In genomic region chr11:65643971-65644370, GRCh38 we compare ENCODE assay signal across 12 cellular contexts. TPM values are rescaled to one million over a fixed set of nuclear protein-coding genes. Genes with fewer than 3 reads are reported as not detected.
DNase-seq lines count a peak whose midpoint lies in the region; ATAC-seq, FAIRE-seq and TF ChIP-seq lines count a peak whose summit lies in the region.
"Had no signal": no experiment of that assay in that cellular context is flagged by ENCODE, and none has a peak within 500 bp of the region (broad histone marks: within the 10 kb centered on the region; RNA-seq: fewer than 3 reads in every experiment).

No MANE protein-coding gene starts in this region.

- H3K27ac Mint-ChIP-seq in T-helper 2 cell treated with Interferon-gamma antibody and Interleukin-4, amounts not matched to agents 5 μg/mL and 100 μg/mL, for 36 hours = peak overlapping the region; percentile 72

- peaks cover 53% of the 10 kb centered on the region for H3K36me3 Mint-ChIP-seq in T-helper 2 cell treated with Interferon-gamma antibody and Interleukin-4, amounts not matched to agents 5 μg/mL and 100 μg/mL, for 36 hours (ENCODE audit: low read depth)

- no peaks in the 10 kb centered on the region for H3K9me3 Mint-ChIP-seq in T-helper 2 cell treated with Interferon-gamma antibody and Interleukin-4, amounts not matched to agents 5 μg/mL and 100 μg/mL, for 36 hours
- H3K9me3 Mint-ChIP-seq: activated naive CD4-positive, alpha-beta T cell treated with anti-CD3 and anti-CD28 coated beads, Interleukin-2, amount 50 U/mL, for 72 hours had no signal

- H3K9me3 ChIP-seq in A549 = no peaks in the 10 kb centered on the region
- H3K9me3 ChIP-seq: mucosa of descending colon had no signal

- no peak for TF ChIP-seq CTCF in A549 (IDR thresholded peaks at IDR 0.05)

- POLR2A ChIA-PET in A549 (lab: Yijun Ruan, JAX) = interaction anchor here (0.8 kb wide), 1 partner anchor 9 kb away, joined by 5 read pairs; no protein-coding TSS in a partner anchor

- no peak for FAIRE-seq in A549 (lab: Jason Lieb, UNC)
- FAIRE-seq: TTC549 had no signal

- H3K4me3 ChIP-seq in A549 = no peak overlapping the region
- H3K4me3 ChIP-seq: mucosa of descending colon had no signal

- peak in 1 of 2 experiments; percentile 41 for DNase-seq in A549 (ENCODE audit: low read depth in 1 of 2, low spot score in 1 of 2)
- DNase-seq in Caki2 (ENCODE audit: low read depth) = peak; percentile 63
- no peak for DNase-seq in T-helper 2 cell treated with Interferon-gamma antibody and Interleukin-4, amounts not matched to agents 5 μg/mL and 100 μg/mL, for 36 hours (ENCODE audit: low spot score)
- DNase-seq in erythroblast (lab: John Stamatoyannopoulos, UW) = peak; percentile 41 to 55
- no peak for DNase-seq in inferior parietal cortex (ENCODE audit: extremely low spot score)
- no peak for DNase-seq in posterior cingulate gyrus
- DNase-seq in DMS153 (lab: John Stamatoyannopoulos, UW) = no peak
- DNase-seq: head of caudate nucleus had no signal

- no peaks in the 10 kb centered on the region for H3K27me3 Mint-ChIP-seq in T-helper 2 cell treated with Interferon-gamma antibody and Interleukin-4, amounts not matched to agents 5 μg/mL and 100 μg/mL, for 36 hours (ENCODE audit: low read depth)

- TF ChIP-seq RAD21 in A549 (conservative IDR thresholded peaks at IDR 0.05 in 1 of 2, IDR thresholded peaks at IDR 0.05 in 1 of 2) = no peak

- TF ChIP-seq POLR2A in A549 (IDR thresholded peaks at IDR 0.05; ENCODE audit: low read length) (no peak), erythroblast (IDR thresholded peaks at IDR 0.05; ENCODE audit: low read length) (no peak)

- peaks cover 16% of the 10 kb centered on the region; the same call in 2 of the 3 replicates for H3K4me1 ChIP-seq in A549

- in situ Hi-C loops in Caki2 (cut with HindIII; ENCODE audit: low pct_unique_long_range_greater_than_20kb, low sequenced_read_pairs) = no loop called here

- peaks cover 27% of the 10 kb centered on the region for H3K4me1 Mint-ChIP-seq in T-helper 2 cell treated with Interferon-gamma antibody and Interleukin-4, amounts not matched to agents 5 μg/mL and 100 μg/mL, for 36 hours (ENCODE audit: low read depth)

- peak overlapping the region; percentile 32 for H3K4me3 Mint-ChIP-seq in T-helper 2 cell treated with Interferon-gamma antibody and Interleukin-4, amounts not matched to agents 5 μg/mL and 100 μg/mL, for 36 hours

- 56% methylated on average over 6 of the region's 6 CpGs for WGBS in A549 (ENCODE audit: missing lambda C conversion rate)

- intact Hi-C loops in posterior cingulate gyrus (cut with DNase I) = no loop called here

- no peak overlapping the region for H3K4me2 ChIP-seq in A549

- ATAC-seq in A549 = peak; percentile 3 to 7; a peak in 2 of 6 replicates
- no peak for ATAC-seq in GM19395 (IDR thresholded peaks at IDR 0.05; ENCODE audit: unreplicated experiment)
- ATAC-seq: mucosa of descending colon had no signal

- H3K27ac ChIP-seq in A549 = peak overlapping the region in 1 of 2 experiments; percentile 31; a peak in 1 of 6 replicates

- CTCF ChIA-PET in A549 (lab: Yijun Ruan, JAX) = interaction anchor here (0.8 to 1.5 kb wide), 6 partner anchors 16 to 241 kb away, joined by 3 to 8 read pairs (median 3); no protein-coding TSS in a partner anchor

- no peak for TF ChIP-seq EP300 in A549 (IDR thresholded peaks at IDR 0.05)

TF ChIP-seq in A549, 52 proteins besides CTCF, POLR2A, EP300 and RAD21:
- no peak for TF ChIP-seq GATA3 (IDR thresholded peaks at IDR 0.05; ENCODE audit: borderline replicate concordance)
- TF ChIP-seq ZFP36 (IDR thresholded peaks at IDR 0.05; ENCODE audit: borderline replicate concordance, partially characterized antibody) = no peak
- TF ChIP-seq USF2 (IDR thresholded peaks at IDR 0.05) = no peak

RNA-seq across cellular contexts. Expression of gene SIPA1, which starts 6.1 kb away (rescaled TPM):
- polyA plus RNA-seq in A549 (2011; rRNA removed) (9.9 and 10.4 TPM in 2 replicates), A549 (2017; fragmentation: RNase III; extraction: RNeasy Plus Mini Kit Qiagen cat#74134 plus additional on column Dnase treatment) (16.9 to 21.3 TPM (median 17.4 TPM) in 3 replicates)
- polyA plus RNA-seq in A549 (2012; cell fraction: cytosol; rRNA removed) = 20.3 and 32.5 TPM in 2 replicates
- 27.9 and 48.3 TPM in 2 replicates for polyA plus RNA-seq in A549 (2012; cell fraction: nucleus; rRNA removed)
- 9.6 and 15.2 TPM in 2 replicates for polyA minus RNA-seq in A549 (2011; rRNA and poly(A)+ RNA removed)
- 12.2 and 34.4 TPM in 2 replicates for total RNA-seq in Caki2 (2014; rRNA removed; shearing (Covaris generic); ENCODE audit: low replicate concordance)

RNA-seq across cellular contexts. Expression of gene RELA, which starts 18.7 kb away (rescaled TPM):
- polyA plus RNA-seq in A549 (2011; rRNA removed) (28.9 and 31.8 TPM in 2 replicates), A549 (2017; fragmentation: RNase III; extraction: RNeasy Plus Mini Kit Qiagen cat#74134 plus additional on column Dnase treatment) (50.7 to 55.8 TPM (median 55.1 TPM) in 3 replicates)
- polyA plus RNA-seq in A549 (2012; cell fraction: cytosol; rRNA removed) = 52.5 and 61.2 TPM in 2 replicates
- 90.0 and 117 TPM in 2 replicates for polyA plus RNA-seq in A549 (2012; cell fraction: nucleus; rRNA removed)
- 44.1 and 63.9 TPM in 2 replicates for polyA minus RNA-seq in A549 (2011; rRNA and poly(A)+ RNA removed)
- total RNA-seq in Caki2 (2014; rRNA removed; shearing (Covaris generic); ENCODE audit: low replicate concordance) = 36.3 and 49.7 TPM in 2 replicates

RNA-seq across cellular contexts. Expression of gene PCNX3, which starts 28.4 kb away (rescaled TPM):
- polyA plus RNA-seq in A549 (2011; rRNA removed) = 14.2 and 17.2 TPM in 2 replicates
- 37.5 and 49.6 TPM in 2 replicates for polyA plus RNA-seq in A549 (2012; cell fraction: cytosol; rRNA removed)
- 142 and 197 TPM in 2 replicates for polyA plus RNA-seq in A549 (2012; cell fraction: nucleus; rRNA removed)
- polyA plus RNA-seq in A549 (2017; fragmentation: RNase III; extraction: RNeasy Plus Mini Kit Qiagen cat#74134 plus additional on column Dnase treatment) = 26.6 to 30.8 TPM (median 29.7 TPM) in 3 replicates
- 22.9 and 35.0 TPM in 2 replicates for polyA minus RNA-seq in A549 (2011; rRNA and poly(A)+ RNA removed)
- total RNA-seq in Caki2 (2014; rRNA removed; shearing (Covaris generic); ENCODE audit: low replicate concordance) = 20.8 and 22.8 TPM in 2 replicates

RNA-seq across cellular contexts. Expression of gene MAP3K11, which starts 29.9 kb away (rescaled TPM):
- 16.7 and 18.1 TPM in 2 replicates for polyA plus RNA-seq in A549 (2011; rRNA removed)
- 30.6 and 42.9 TPM in 2 replicates for polyA plus RNA-seq in A549 (2012; cell fraction: cytosol; rRNA removed)
- 47.1 and 61.0 TPM in 2 replicates for polyA plus RNA-seq in A549 (2012; cell fraction: nucleus; rRNA removed)
- 30.9 to 34.9 TPM (median 34.5 TPM) in 3 replicates for polyA plus RNA-seq in A549 (2017; fragmentation: RNase III; extraction: RNeasy Plus Mini Kit Qiagen cat#74134 plus additional on column Dnase treatment)
- 35.2 and 53.1 TPM in 2 replicates for polyA minus RNA-seq in A549 (2011; rRNA and poly(A)+ RNA removed)
- 37.2 and 40.0 TPM in 2 replicates for total RNA-seq in Caki2 (2014; rRNA removed; shearing (Covaris generic); ENCODE audit: low replicate concordance)

RNA-seq across cellular contexts. Expression of gene KCNK7, which starts 48.4 kb away (rescaled TPM):
- polyA plus RNA-seq in A549 (2011; rRNA removed) = 0.11 and 0.13 TPM in 2 replicates
- polyA plus RNA-seq in A549 (2012; cell fraction: cytosol; rRNA removed) = 0.61 and 0.74 TPM in 2 replicates
- polyA plus RNA-seq in A549 (2012; cell fraction: nucleus; rRNA removed) = 2.0 and 2.8 TPM in 2 replicates
- polyA plus RNA-seq in A549 (2017; fragmentation: RNase III; extraction: RNeasy Plus Mini Kit Qiagen cat#74134 plus additional on column Dnase treatment) = 0.49 to 0.50 TPM (median 0.50 TPM) in 3 replicates
- polyA minus RNA-seq in A549 (2011; rRNA and poly(A)+ RNA removed) = 0.17 TPM in 1 of 2 replicates, not detected in the other
- total RNA-seq in Caki2 (2014; rRNA removed; shearing (Covaris generic); ENCODE audit: low replicate concordance) = not detected in 2 replicates

Comparison
In these comparisons a context has a peak if more than half of its experiments do, and no peak if none do; other contexts are left out.
1. DNase-seq: peak in Caki2 (single experiment) and erythroblast (2 of 2); none in T-helper 2 cell treated with Interferon-gamma antibody and Interleukin-4, amounts not matched to agents 5 μg/mL and 100 μg/mL, for 36 hours (single experiment), inferior parietal cortex (single experiment), posterior cingulate gyrus (0 of 10) and DMS153 (single experiment).